9 cellular contexts compared by ENCODE assay signal in genomic region chr2:167264380-167264779, GRCh38. TPM values are rescaled to one million over a fixed set of nuclear protein-coding genes. Genes with fewer than 3 reads are reported as not detected.
DNase-seq lines count a peak whose midpoint lies in the region; ATAC-seq and TF ChIP-seq lines count a peak whose summit lies in the region.
"Had no signal": no experiment of that assay in that cellular context is flagged by ENCODE, and none has a peak within 500 bp of the region (broad histone marks: within the 10 kb centered on the region; RNA-seq: fewer than 3 reads in every experiment).

No MANE protein-coding gene starts in this region.

- H3K36me3 Mint-ChIP-seq in WTC11, result peaks cover 28% of the 10 kb centered on the region
- H3K36me3 Mint-ChIP-seq: activated naive CD4-positive, alpha-beta T cell treated with anti-CD3 and anti-CD28 coated beads, Interleukin-2, amount 50 U/mL, for 24 hours had no signal

- no peak overlapping the region for H3K4me3 Mint-ChIP-seq in WTC11
- H3K4me3 Mint-ChIP-seq: activated naive CD4-positive, alpha-beta T cell treated with anti-CD3 and anti-CD28 coated beads, Interleukin-2, amount 50 U/mL, for 24 hours had no signal

- POLR2A ChIA-PET in WTC11 (lab: Charles Lee), result no interaction called here

- peaks cover 34% of the 10 kb centered on the region for H3K9me3 Mint-ChIP-seq in WTC11

- no peak overlapping the region for H3K27ac Mint-ChIP-seq in WTC11
- H3K27ac Mint-ChIP-seq: activated naive CD4-positive, alpha-beta T cell treated with anti-CD3 and anti-CD28 coated beads, Interleukin-2, amount 50 U/mL, for 24 hours had no signal

- no peak for TF ChIP-seq EP300 in Ishikawa (IDR thresholded peaks at IDR 0.05; ENCODE audit: borderline replicate concordance)

- no peak for TF ChIP-seq CTCF in WTC11 (IDR thresholded peaks at IDR 0.05)

- H3K4me1 Mint-ChIP-seq in WTC11, result peaks cover 20% of the 10 kb centered on the region
- H3K4me1 Mint-ChIP-seq: activated naive CD4-positive, alpha-beta T cell treated with anti-CD3 and anti-CD28 coated beads, Interleukin-2, amount 50 U/mL, for 24 hours had no signal

- ATAC-seq in WTC11, result peak; percentile 95
- ATAC-seq in GM18511 (IDR thresholded peaks at IDR 0.05; ENCODE audit: unreplicated experiment), result no peak
- ATAC-seq in GM21529 (IDR thresholded peaks at IDR 0.05; ENCODE audit: unreplicated experiment), result no peak

- DNase-seq in COLO668 (lab: John Stamatoyannopoulos, UW; ENCODE audit: unreplicated experiment), result peak; percentile 10
- peak; percentile 43 for DNase-seq in WTC11 (ENCODE audit: low spot score)
- DNase-seq in kidney glomerular epithelial cell (lab: John Stamatoyannopoulos, UW), result peak; percentile 24
- DNase-seq in HUDEP-2 (lab: John Stamatoyannopoulos, UW; ENCODE audit: unreplicated experiment in 76 of 76), result no peak
- no peak for DNase-seq in NCI-H128 (lab: John Stamatoyannopoulos, UW; ENCODE audit: unreplicated experiment)

- CTCF ChIA-PET in WTC11 (lab: Charles Lee), result interaction anchor here (0.5 to 2.4 kb wide), 32 partner anchors 8 to 856 kb away, joined by 3 to 25 read pairs (median 4); partner anchors contain the start of gene B3GALT1

- H3K27me3 Mint-ChIP-seq in WTC11 (ENCODE audit: low read depth), result no peaks in the 10 kb centered on the region
- H3K27me3 Mint-ChIP-seq: activated naive CD4-positive, alpha-beta T cell treated with anti-CD3 and anti-CD28 coated beads, Interleukin-2, amount 50 U/mL, for 24 hours had no signal

- peak; percentile 71 for TF ChIP-seq RAD21 in Ishikawa (IDR thresholded peaks at IDR 0.05; ENCODE audit: low read depth)

TF ChIP-seq in Ishikawa, 13 proteins besides CTCF, POLR2A, EP300 and RAD21:
- TF ChIP-seq EGR1 (IDR thresholded peaks at IDR 0.05) (no peak), TCF12 (IDR thresholded peaks at IDR 0.05; ENCODE audit: low read depth) (no peak), TAF1 (IDR thresholded peaks at IDR 0.05; ENCODE audit: low read depth) (no peak), FOXM1 (IDR thresholded peaks at IDR 0.05; ENCODE audit: borderline replicate concordance, low read depth) (no peak), TEAD4 (IDR thresholded peaks at IDR 0.05) (no peak), MAX (IDR thresholded peaks at IDR 0.05) (no peak), NFIC (IDR thresholded peaks at IDR 0.05) (no peak), CEBPB (IDR thresholded peaks at IDR 0.05) (no peak), YY1 (IDR thresholded peaks at IDR 0.05; ENCODE audit: low read depth) (no peak), ZBTB7A (IDR thresholded peaks at IDR 0.05; ENCODE audit: low read depth) (no peak), USF1 (IDR thresholded peaks at IDR 0.05) (no peak), REST (IDR thresholded peaks at IDR 0.05; ENCODE audit: low read depth) (no peak), CREB1 (IDR thresholded peaks at IDR 0.05; ENCODE audit: low read depth) (no peak)

TF ChIP-seq in WTC11, 78 proteins besides CTCF, POLR2A, EP300 and RAD21:
- TF ChIP-seq NR2C2 (CRISPR knock-in tag; IDR thresholded peaks at IDR 0.05) (no peak), TEAD1 (CRISPR knock-in tag; IDR thresholded peaks at IDR 0.05) (no peak), FOXK1 (CRISPR knock-in tag; IDR thresholded peaks at IDR 0.05) (no peak), NR1H2 (CRISPR knock-in tag; IDR thresholded peaks at IDR 0.05) (no peak), SMAD4 (CRISPR knock-in tag; IDR thresholded peaks at IDR 0.05) (no peak), GRHL2 (CRISPR knock-in tag; IDR thresholded peaks at IDR 0.05; ENCODE audit: insufficient replicate concordance, severe bottlenecking) (no peak), E2F5 (CRISPR knock-in tag; IDR thresholded peaks at IDR 0.05) (no peak), ZNF416 (CRISPR knock-in tag; IDR thresholded peaks at IDR 0.05) (no peak), ZNF138 (CRISPR knock-in tag; conservative IDR thresholded peaks at IDR 0.05) (no peak), CREM (CRISPR knock-in tag; IDR thresholded peaks at IDR 0.05) (no peak), TP53 (CRISPR knock-in tag; IDR thresholded peaks at IDR 0.05) (no peak)

RNA-seq across cellular contexts. Expression of gene B3GALT1, which starts 28.4 kb away (rescaled TPM):
- 13.5 to 15.8 TPM (median 14.1 TPM) in 3 replicates for total RNA-seq in WTC11 (2021)

Comparison
In these comparisons a context has a peak if more than half of its experiments do, and no peak if none do; other contexts are left out.
1. DNase-seq: peak in COLO668 (single experiment), WTC11 (single experiment) and kidney glomerular epithelial cell (single experiment); none in HUDEP-2 (0 of 76) and NCI-H128 (single experiment).